In the genomic region with DNA sequence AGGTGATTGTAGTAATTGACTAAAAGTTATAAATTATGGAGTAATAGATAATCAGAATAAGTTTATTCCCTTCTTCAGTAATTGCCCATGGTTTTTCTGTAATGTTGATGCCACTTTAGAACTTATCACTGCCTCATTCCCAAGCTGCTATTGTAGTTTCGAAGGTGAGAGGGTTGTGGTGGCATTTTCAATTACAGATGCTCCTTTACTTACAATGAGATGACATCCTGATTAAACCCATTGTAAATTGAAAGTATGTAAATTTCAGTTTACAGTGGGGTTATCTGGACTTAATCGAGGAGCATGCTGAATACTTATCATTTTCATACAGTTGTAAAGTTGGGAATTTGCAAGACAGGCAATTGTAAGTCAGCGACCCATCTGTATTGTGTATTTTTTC, we compare ENCODE assay signal across 10 cellular contexts. TPM values are rescaled to one million over a fixed set of nuclear protein-coding genes. Genes with fewer than 3 reads are reported as not detected.
DNase-seq lines count a peak whose midpoint lies in the region; ATAC-seq and TF ChIP-seq lines count a peak whose summit lies in the region.
"Had no signal": no experiment of that assay in that cellular context is flagged by ENCODE, and none has a peak within 500 bp of the region (broad histone marks: within the 10 kb centered on the region; RNA-seq: fewer than 3 reads in every experiment).

No MANE protein-coding gene starts in this region.

- no peaks in the 10 kb centered on the region for H3K36me3 ChIP-seq in ACC112 (ENCODE audit: insufficient read depth, low read length)

- peaks cover 51% of the 10 kb centered on the region for H3K4me1 Mint-ChIP-seq in MCF 10A (ENCODE audit: insufficient read depth, unreplicated experiment)
- H3K4me1 Mint-ChIP-seq in mesothelial cell of epicardium, result peaks cover 74% of the 10 kb centered on the region

- BruUV-seq in MCF 10A (replicated peaks; lab: Mats Ljungman, UMichigan), result no TSS peak

- peak overlapping the region; percentile 67 for H3K27ac ChIP-seq in ACC112 (ENCODE audit: low read depth, low read length)

- H3K4me1 ChIP-seq in ACC112 (ENCODE audit: control insufficient read depth, insufficient read depth, low read length, unreplicated experiment), result peaks cover 51% of the 10 kb centered on the region

- CTCF ChIA-PET in MCF 10A (lab: Yijun Ruan, JAX), result interaction anchor here (0.6 to 2.1 kb wide), 5 partner anchors 29 to 153 kb away, joined by 3 to 10 read pairs (median 4); no protein-coding TSS in a partner anchor

- intact Hi-C loops in MCF 10A (cut with micrococcal nuclease), result no loop called here

- POLR2A ChIA-PET in MCF 10A (lab: Yijun Ruan, JAX), result interaction anchor here (0.9 to 8.5 kb wide), 7 partner anchors 10 to 809 kb away, joined by 3 to 449 read pairs (median 33); a partner anchor contains a TSS

- H2AFZ ChIP-seq in ACC112 (ENCODE audit: low read length, unreplicated experiment), result no peak overlapping the region

- peak overlapping the region; percentile 86 for H3K27ac Mint-ChIP-seq in MCF 10A (ENCODE audit: low read depth, unreplicated experiment)
- H3K27ac Mint-ChIP-seq in mesothelial cell of epicardium, result no peak overlapping the region

- H3K79me2 ChIP-seq in ACC112 (ENCODE audit: control insufficient read depth, insufficient read depth, low read length, unreplicated experiment), result peaks cover 87% of the 10 kb centered on the region

- H3K36me3 Mint-ChIP-seq in MCF 10A (ENCODE audit: insufficient read depth, unreplicated experiment) (peaks cover 8% of the 10 kb centered on the region), mesothelial cell of epicardium (no peaks in the 10 kb centered on the region)

- ATAC-seq in GM18867 (IDR thresholded peaks at IDR 0.05; ENCODE audit: unreplicated experiment) (no peak), HG02759 (IDR thresholded peaks at IDR 0.05; ENCODE audit: unreplicated experiment) (no peak)

- TF ChIP-seq CTCF in HFF-Myc (IDR thresholded peaks at IDR 0.05; ENCODE audit: low read depth, low read length, missing control alignments) (no peak), MCF 10A (IDR thresholded peaks at IDR 0.05; ENCODE audit: unreplicated experiment) (no peak), mesothelial cell of epicardium (IDR thresholded peaks at IDR 0.05; ENCODE audit: unreplicated experiment) (no peak)

- H3K27me3 ChIP-seq in ACC112 (ENCODE audit: insufficient read depth, low read length), result no peaks in the 10 kb centered on the region

- H3K4me3 ChIP-seq in ACC112 (ENCODE audit: low read depth, low read length) (peak overlapping the region; percentile 91), HFF-Myc (replicated peaks; ENCODE audit: low read depth, low read length) (peak overlapping the region; percentile 72)

- H3K4me3 Mint-ChIP-seq in MCF 10A (ENCODE audit: unreplicated experiment) (peak overlapping the region; percentile 80), mesothelial cell of epicardium (peak overlapping the region; percentile 88)

- no peaks in the 10 kb centered on the region for H3K27me3 Mint-ChIP-seq in MCF 10A (ENCODE audit: insufficient read depth, unreplicated experiment)
- H3K27me3 Mint-ChIP-seq in mesothelial cell of epicardium (ENCODE audit: low read depth), result no peaks in the 10 kb centered on the region

- DNase-seq in HFF-Myc (ENCODE audit: extremely low read depth, low read depth) (no peak), MCF 10A (ENCODE audit: unreplicated experiment) (no peak), mesothelial cell of epicardium (ENCODE audit: low spot score in 2 of 2, unreplicated experiment in 2 of 2) (no peak), activated gamma-delta T cell treated with Interleukin-2 at 50 U/mL for 16 hours (no peak), mucosa of gallbladder (ENCODE audit: low spot score) (no peak)
- DNase-seq: NCI-H1694; stimulated activated CD4-positive, alpha-beta T cell treated with anti-CD3 and anti-CD28 coated beads, Interleukin-2, amount 100 ng/mL, for 48 hours had no signal

- H3K9me3 Mint-ChIP-seq in MCF 10A (ENCODE audit: unreplicated experiment) (no peaks in the 10 kb centered on the region), mesothelial cell of epicardium (no peaks in the 10 kb centered on the region)

RNA-seq across cellular contexts. Expression of a gene that starts 2.9 kb away (rescaled TPM):
- total RNA-seq in MCF 10A (2022) (192 and 202 TPM in 2 replicates), mesothelial cell of epicardium (99.9 to 114 TPM (median 106 TPM) in 3 replicates), mucosa of gallbladder (106 TPM)

RNA-seq across cellular contexts. Expression of a gene that starts 31.2 kb away (rescaled TPM):
- total RNA-seq in MCF 10A (2022) (25.3 and 36.7 TPM in 2 replicates), mesothelial cell of epicardium (47.6 to 50.7 TPM (median 49.7 TPM) in 3 replicates), mucosa of gallbladder (62.8 TPM)
